ENCODE assay signal across 8 cellular contexts in genomic region chr5:107570805-107571531, GRCh38.
DNase-seq lines count a peak whose midpoint lies in the region; ATAC-seq lines count a peak whose summit lies in the region.

No MANE protein-coding gene starts in this region.

- DNase-seq in activated CD4-positive, alpha-beta memory T cell treated with anti-CD3 and anti-CD28 coated beads for 36 hours, result peak; percentile 59
- DNase-seq in Right ventricle myocardium superior (no peak), retina (peak; percentile 51), HK-2 (ENCODE audit: unreplicated experiment) (no peak)
- no peak for DNase-seq in effector CD4-positive, alpha-beta T cell

- POLR2A ChIA-PET in activated CD4-positive, alpha-beta memory T cell treated with anti-CD3 and anti-CD28 coated beads for 36 hours (lab: Charles Lee), result interaction anchor here (0.5 kb wide), 1 partner anchor 13 kb away, joined by 3 read pairs; no protein-coding TSS in a partner anchor

- CTCF ChIA-PET in activated CD4-positive, alpha-beta memory T cell treated with anti-CD3 and anti-CD28 coated beads for 36 hours (lab: Charles Lee), result interaction anchor here (0.6 to 2.2 kb wide), 10 partner anchors 8 to 456 kb away, joined by 3 to 20 read pairs (median 4); no protein-coding TSS in a partner anchor

- H3K4me1 ChIP-seq in HUES6 (ENCODE audit: control insufficient read depth, insufficient read depth, low read length), result peaks cover 73% of the 10 kb centered on the region

- intact Hi-C loops in activated CD4-positive, alpha-beta memory T cell treated with anti-CD3 and anti-CD28 coated beads for 36 hours (cut with micrococcal nuclease), result loop anchor here (2.0 to 5.0 kb wide), 2 partner anchors 84 to 102 kb away; no protein-coding TSS in a partner anchor
- intact Hi-C loops in Right ventricle myocardium superior (cut with DNase I), result no loop called here

- peaks cover 16% of the 10 kb centered on the region for H3K4me1 Mint-ChIP-seq in activated CD4-positive, alpha-beta memory T cell treated with anti-CD3 and anti-CD28 coated beads for 36 hours (ENCODE audit: low read depth)

- H3K27ac Mint-ChIP-seq in activated CD4-positive, alpha-beta memory T cell treated with anti-CD3 and anti-CD28 coated beads for 36 hours, result no peak overlapping the region

- no peak overlapping the region; the same call in 1 of the 2 replicates for H3K4me3 ChIP-seq in HUES6 (ENCODE audit: low read depth, low read length)

- no peaks in the 10 kb centered on the region for H3K36me3 ChIP-seq in HUES6 (ENCODE audit: control insufficient read depth, insufficient read depth, low read length)

- ATAC-seq in GM18498 (IDR thresholded peaks at IDR 0.05; ENCODE audit: unreplicated experiment) (peak; percentile 84), GM21515 (IDR thresholded peaks at IDR 0.05; ENCODE audit: unreplicated experiment) (peak; percentile 88), Right ventricle myocardium superior (ENCODE audit: poor library complexity) (peak; percentile 16)

- H3K9me3 Mint-ChIP-seq in activated CD4-positive, alpha-beta memory T cell treated with anti-CD3 and anti-CD28 coated beads for 36 hours, result no peaks in the 10 kb centered on the region

- peak overlapping the region; percentile 13 for H3K9ac ChIP-seq in HUES6 (ENCODE audit: low read length)

- peaks cover 17% of the 10 kb centered on the region for H3K27me3 Mint-ChIP-seq in activated CD4-positive, alpha-beta memory T cell treated with anti-CD3 and anti-CD28 coated beads for 36 hours

- no peaks in the 10 kb centered on the region for H3K27me3 ChIP-seq in HUES6 (ENCODE audit: control insufficient read depth, insufficient read depth, low read length)

- no peaks in the 10 kb centered on the region for H3K9me3 ChIP-seq in HUES6 (ENCODE audit: control insufficient read depth, insufficient read depth, low read depth, low read length)

- H3K27ac ChIP-seq in HUES6 (ENCODE audit: low read depth, low read length), result peak overlapping the region; percentile 20; the same call in 1 of the 2 replicates

- H3K4me3 Mint-ChIP-seq in activated CD4-positive, alpha-beta memory T cell treated with anti-CD3 and anti-CD28 coated beads for 36 hours, result no peak overlapping the region

- H3K36me3 Mint-ChIP-seq in activated CD4-positive, alpha-beta memory T cell treated with anti-CD3 and anti-CD28 coated beads for 36 hours, result no peaks in the 10 kb centered on the region

Comparison
In these comparisons a context has a peak if more than half of its experiments do, and no peak if none do; other contexts are left out.
1. ATAC-seq: peak in every context shown above with its lines; median percentile 88 in GM21515; 84 in GM18498; 16 in Right ventricle myocardium superior.
2. DNase-seq: peak in activated CD4-positive, alpha-beta memory T cell treated with anti-CD3 and anti-CD28 coated beads for 36 hours (single experiment) and retina (single experiment); none in Right ventricle myocardium superior (single experiment), HK-2 (single experiment) and effector CD4-positive, alpha-beta T cell (single experiment).